31 cellular contexts compared by ENCODE assay signal in genomic region chr3:100009285-100010086, GRCh38.
A peak's percentile ranks its signal among the peaks of the same experiment; 100 is the strongest.
DNase-seq lines count a peak whose midpoint lies in the region; ATAC-seq, FAIRE-seq and TF ChIP-seq lines count a peak whose summit lies in the region.
"Had no signal": no experiment of that assay in that cellular context is flagged by ENCODE, and none has a peak within 500 bp of the region (broad histone marks: within the 10 kb centered on the region; RNA-seq: fewer than 3 reads in every experiment).

No MANE protein-coding gene starts in this region.

- no peaks in the 10 kb centered on the region for H3K79me2 ChIP-seq in astrocyte (ENCODE audit: insufficient read depth, low read length)

- no peaks in the 10 kb centered on the region for H4K20me1 ChIP-seq in astrocyte (ENCODE audit: insufficient read depth, low read length)

- no peak overlapping the region for H3K9ac ChIP-seq in astrocyte (ENCODE audit: low read length)

- no peaks in the 10 kb centered on the region for H3K9me3 ChIP-seq in astrocyte (ENCODE audit: insufficient read depth, low read depth, low read length)
- H3K9me3 ChIP-seq: spleen, testis, vagina had no signal

- no peak overlapping the region for H3K4me3 ChIP-seq in astrocyte (ENCODE audit: insufficient read depth, low read depth, low read length)
- H3K4me3 ChIP-seq: lung, spleen, testis, vagina had no signal

- H3K36me3 Mint-ChIP-seq in astrocyte (ENCODE audit: low read depth, unreplicated experiment): no peaks in the 10 kb centered on the region
- peaks cover 5% of the 10 kb centered on the region for H3K36me3 Mint-ChIP-seq in memory B cell
- peaks cover 7% of the 10 kb centered on the region for H3K36me3 Mint-ChIP-seq in stimulated activated effector memory CD8-positive, alpha-beta T cell treated with anti-CD3 and anti-CD28 coated beads, Interleukin-12 subunit alpha, Interleukin-12 subunit beta, amount 100 ng/mL, for 72 hours
- H3K36me3 Mint-ChIP-seq: CD14-positive monocyte had no signal

- no peak for ATAC-seq in memory B cell (ENCODE audit: low read depth)
- no peak for ATAC-seq in stimulated activated effector memory CD8-positive, alpha-beta T cell treated with anti-CD3 and anti-CD28 coated beads, Interleukin-12 subunit alpha, Interleukin-12 subunit beta, amount 100 ng/mL, for 72 hours
- ATAC-seq in HG03439 (IDR thresholded peaks at IDR 0.05; ENCODE audit: unreplicated experiment): no peak
- ATAC-seq: esophagus mucosa; foreskin keratinocyte; stimulated activated memory B cell treated with anti-CD40 and anti-IgM and Interleukin-4, amounts not matched to agents 10 μg/mL and 1 μg/mL and 100 μg/mL, for 72 hours had no signal

- H3K27ac Mint-ChIP-seq in astrocyte (ENCODE audit: unreplicated experiment) (no peak overlapping the region), memory B cell (peak overlapping the region; percentile 50)
- peak overlapping the region; percentile 17 for H3K27ac Mint-ChIP-seq in stimulated activated effector memory CD8-positive, alpha-beta T cell treated with anti-CD3 and anti-CD28 coated beads, Interleukin-12 subunit alpha, Interleukin-12 subunit beta, amount 100 ng/mL, for 72 hours
- H3K27ac Mint-ChIP-seq: activated naive CD8-positive, alpha-beta T cell treated with anti-CD3 and anti-CD28 coated beads for 36 hours; CD14-positive monocyte; stimulated activated memory B cell treated with anti-CD40 and anti-IgM and Interleukin-4, amounts not matched to agents 10 μg/mL and 1 μg/mL and 100 μg/mL, for 72 hours had no signal

- H3K4me3 Mint-ChIP-seq in astrocyte (ENCODE audit: unreplicated experiment) (no peak overlapping the region), memory B cell (no peak overlapping the region)
- H3K4me3 Mint-ChIP-seq in stimulated activated effector memory CD8-positive, alpha-beta T cell treated with anti-CD3 and anti-CD28 coated beads, Interleukin-12 subunit alpha, Interleukin-12 subunit beta, amount 100 ng/mL, for 72 hours: no peak overlapping the region
- H3K4me3 Mint-ChIP-seq: activated naive CD8-positive, alpha-beta T cell treated with anti-CD3 and anti-CD28 coated beads for 36 hours; CD14-positive monocyte; IgD-negative memory B cell; stimulated activated memory B cell treated with anti-CD40 and anti-IgM and Interleukin-4, amounts not matched to agents 10 μg/mL and 1 μg/mL and 100 μg/mL, for 72 hours had no signal

- H3K27me3 ChIP-seq in astrocyte (ENCODE audit: insufficient read depth, low read length): no peaks in the 10 kb centered on the region
- H3K27me3 ChIP-seq: foreskin keratinocyte, spleen, testis, vagina had no signal

- no peak overlapping the region for H3K4me2 ChIP-seq in astrocyte (ENCODE audit: low read length)

- H3K9me3 Mint-ChIP-seq in astrocyte (ENCODE audit: unreplicated experiment) (no peaks in the 10 kb centered on the region), memory B cell (no peaks in the 10 kb centered on the region)
- H3K9me3 Mint-ChIP-seq in stimulated activated effector memory CD8-positive, alpha-beta T cell treated with anti-CD3 and anti-CD28 coated beads, Interleukin-12 subunit alpha, Interleukin-12 subunit beta, amount 100 ng/mL, for 72 hours: no peaks in the 10 kb centered on the region
- H3K9me3 Mint-ChIP-seq: activated naive CD8-positive, alpha-beta T cell treated with anti-CD3 and anti-CD28 coated beads for 36 hours; CD14-positive monocyte; IgD-negative memory B cell; stimulated activated memory B cell treated with anti-CD40 and anti-IgM and Interleukin-4, amounts not matched to agents 10 μg/mL and 1 μg/mL and 100 μg/mL, for 72 hours had no signal

- H3K4me1 ChIP-seq in astrocyte (ENCODE audit: insufficient read depth, low read length): peaks cover 7% of the 10 kb centered on the region
- H3K4me1 ChIP-seq: foreskin keratinocyte, testis had no signal

- no peaks in the 10 kb centered on the region for H3K36me3 ChIP-seq in astrocyte (ENCODE audit: insufficient read depth, low read length)
- H3K36me3 ChIP-seq: vagina had no signal

- no peak overlapping the region for H3K27ac ChIP-seq in astrocyte (ENCODE audit: low read depth, low read length)
- H3K27ac ChIP-seq: foreskin keratinocyte, spleen, testis, vagina had no signal

- no peak overlapping the region for H2AFZ ChIP-seq in astrocyte (ENCODE audit: low read depth, low read length)

- FAIRE-seq in H54 (lab: Jason Lieb, UNC) (peak; percentile 52), astrocyte (lab: Jason Lieb, UNC) (peak; percentile 75)
- FAIRE-seq: D721Med had no signal

- TF ChIP-seq POLR2A in H54 (IDR thresholded peaks at IDR 0.05; ENCODE audit: low read depth, low read length): no peak

- H3K27me3 Mint-ChIP-seq in astrocyte (ENCODE audit: low read depth, unreplicated experiment) (no peaks in the 10 kb centered on the region), memory B cell (no peaks in the 10 kb centered on the region)
- H3K27me3 Mint-ChIP-seq: activated naive CD8-positive, alpha-beta T cell treated with anti-CD3 and anti-CD28 coated beads for 36 hours; IgD-negative memory B cell; stimulated activated memory B cell treated with anti-CD40 and anti-IgM and Interleukin-4, amounts not matched to agents 10 μg/mL and 1 μg/mL and 100 μg/mL, for 72 hours had no signal

- no peak for TF ChIP-seq CTCF in astrocyte (IDR thresholded peaks at IDR 0.05; ENCODE audit: insufficient read depth, low read depth, low read length)

- no peak for DNase-seq in H54 (ENCODE audit: insufficient read length, low spot score)
- DNase-seq in astrocyte (ENCODE audit: low read depth): no peak
- DNase-seq in memory B cell (ENCODE audit: low spot score in 2 of 2): no peak
- DNase-seq in stimulated activated effector memory CD8-positive, alpha-beta T cell treated with anti-CD3 and anti-CD28 coated beads, Interleukin-12 subunit alpha, Interleukin-12 subunit beta, amount 100 ng/mL, for 72 hours (ENCODE audit: low spot score in 2 of 2): no peak
- no peak for DNase-seq in activated CD4-positive, alpha-beta T cell treated with anti-CD3 and anti-CD28 coated beads, Interleukin-2, amount 50 U/mL, for 48 hours
- no peak for DNase-seq in activated CD8-positive, alpha-beta memory T cell treated with anti-CD3 and anti-CD28 coated beads, Interleukin-2, amount 50 U/mL, for 48 hours
- DNase-seq: activated CD4-positive, alpha-beta T cell treated with anti-CD3 and anti-CD28 coated beads, Interleukin-2, amount 50 U/mL, for 1 hour; activated naive CD8-positive, alpha-beta T cell treated with anti-CD3 and anti-CD28 coated beads for 36 hours; effector CD8-positive, alpha-beta T cell; EL; foreskin keratinocyte; hypothalamus; islet precursor cell; NCI-H1105; NCI-H2029 treated with DMSO at 0.1 percent for 48 hours; NCI-H226; NCI-H774; OCI-M1; SHP77; spleen; stimulated activated CD4-positive, alpha-beta T cell treated with anti-CD3 and anti-CD28 coated beads, Interleukin-2, amount 100 ng/mL, for 48 hours; T1000; testis had no signal

- H3K4me1 Mint-ChIP-seq in astrocyte (ENCODE audit: low read depth, unreplicated experiment) (peaks cover 41% of the 10 kb centered on the region), memory B cell (peaks cover 13% of the 10 kb centered on the region)
- H3K4me1 Mint-ChIP-seq in stimulated activated effector memory CD8-positive, alpha-beta T cell treated with anti-CD3 and anti-CD28 coated beads, Interleukin-12 subunit alpha, Interleukin-12 subunit beta, amount 100 ng/mL, for 72 hours: no peaks in the 10 kb centered on the region
- H3K4me1 Mint-ChIP-seq: CD14-positive monocyte had no signal
